ENCODE assay signal across 18 cellular contexts in the genomic region with DNA sequence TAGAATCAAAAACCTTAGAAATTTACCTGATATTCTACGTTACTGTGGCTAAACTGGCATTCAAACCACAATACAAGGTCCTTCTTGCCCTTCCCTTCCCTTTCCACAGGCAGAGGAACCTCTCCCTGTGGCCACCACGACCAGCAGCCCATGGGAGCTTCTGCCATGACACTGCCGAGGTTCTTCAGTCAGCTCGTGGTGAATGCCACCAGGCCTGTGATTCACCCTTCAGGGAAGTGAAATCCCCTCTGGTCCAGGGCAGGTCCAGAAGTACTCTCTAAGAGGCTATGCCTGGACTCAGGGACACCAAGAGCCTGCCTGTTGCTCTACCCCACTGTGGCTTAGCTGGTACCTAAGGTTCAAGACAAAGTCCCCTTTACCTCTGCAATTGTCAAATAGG.
"Had no signal": no experiment of that assay in that cellular context is flagged by ENCODE, and none has a peak within 500 bp of the region (broad histone marks: within the 10 kb centered on the region; RNA-seq: fewer than 3 reads in every experiment).

No MANE protein-coding gene starts in this region.

- H3K27me3 Mint-ChIP-seq: activated CD8-positive, alpha-beta T cell treated with anti-CD3 and anti-CD28 coated beads for 36 hours; activated naive CD4-positive, alpha-beta T cell treated with anti-CD3 and anti-CD28 coated beads, Interleukin-2, amount 50 U/mL, for 24 hours had no signal

- H3K4me3 Mint-ChIP-seq: activated CD8-positive, alpha-beta T cell treated with anti-CD3 and anti-CD28 coated beads for 36 hours; activated naive CD4-positive, alpha-beta T cell treated with anti-CD3 and anti-CD28 coated beads, Interleukin-2, amount 50 U/mL, for 24 hours; activated T-cell treated with anti-CD3 and anti-CD28 coated beads, Interleukin-2, amount 50 U/mL, for 72 hours had no signal

- H3K4me3 ChIP-seq: ascending aorta, body of pancreas, SK-N-MC had no signal

- H3K4me1 ChIP-seq: ascending aorta had no signal

- H3K27ac Mint-ChIP-seq: activated CD8-positive, alpha-beta T cell treated with anti-CD3 and anti-CD28 coated beads for 36 hours; activated naive CD4-positive, alpha-beta T cell treated with anti-CD3 and anti-CD28 coated beads, Interleukin-2, amount 50 U/mL, for 24 hours had no signal

- DNase-seq: activated CD4-positive, alpha-beta T cell treated with anti-CD3 and anti-CD28 coated beads for 4 hours; activated CD8-positive, alpha-beta memory T cell treated with anti-CD3 and anti-CD28 coated beads, Interleukin-2, amount 50 U/mL, for 4 hours; activated CD8-positive, alpha-beta T cell treated with anti-CD3 and anti-CD28 coated beads for 36 hours; activated T-cell treated with anti-CD3 and anti-CD28 coated beads, Interleukin-2, amount 50 U/mL, for 72 hours; amniotic stem cell; MM.1S; NCI-H1105 treated with DMSO at 0.1 percent for 48 hours; NCI-H1436 treated with DMSO at 0.1 percent for 48 hours; NCI-H187; NCI-H2081; NCI-H510A treated with DMSO at 0.1 percent for 48 hours; NCI-H69; T-helper 1 cell; WERI-Rb-1 had no signal

- ATAC-seq: activated CD8-positive, alpha-beta T cell treated with anti-CD3 and anti-CD28 coated beads for 36 hours; activated T-cell treated with anti-CD3 and anti-CD28 coated beads, Interleukin-2, amount 50 U/mL, for 72 hours had no signal

- H3K36me3 Mint-ChIP-seq: activated naive CD4-positive, alpha-beta T cell treated with anti-CD3 and anti-CD28 coated beads, Interleukin-2, amount 50 U/mL, for 24 hours had no signal

- H3K27ac ChIP-seq: ascending aorta, SK-N-MC, WERI-Rb-1 had no signal

- H3K9me3 ChIP-seq: ascending aorta, body of pancreas had no signal

- H3K27me3 ChIP-seq: ascending aorta, body of pancreas had no signal

- H3K4me1 Mint-ChIP-seq: activated naive CD4-positive, alpha-beta T cell treated with anti-CD3 and anti-CD28 coated beads, Interleukin-2, amount 50 U/mL, for 24 hours had no signal

- H3K36me3 ChIP-seq: ascending aorta, WERI-Rb-1 had no signal
